ENCODE assay signal across 8 cellular contexts in the genomic region with DNA sequence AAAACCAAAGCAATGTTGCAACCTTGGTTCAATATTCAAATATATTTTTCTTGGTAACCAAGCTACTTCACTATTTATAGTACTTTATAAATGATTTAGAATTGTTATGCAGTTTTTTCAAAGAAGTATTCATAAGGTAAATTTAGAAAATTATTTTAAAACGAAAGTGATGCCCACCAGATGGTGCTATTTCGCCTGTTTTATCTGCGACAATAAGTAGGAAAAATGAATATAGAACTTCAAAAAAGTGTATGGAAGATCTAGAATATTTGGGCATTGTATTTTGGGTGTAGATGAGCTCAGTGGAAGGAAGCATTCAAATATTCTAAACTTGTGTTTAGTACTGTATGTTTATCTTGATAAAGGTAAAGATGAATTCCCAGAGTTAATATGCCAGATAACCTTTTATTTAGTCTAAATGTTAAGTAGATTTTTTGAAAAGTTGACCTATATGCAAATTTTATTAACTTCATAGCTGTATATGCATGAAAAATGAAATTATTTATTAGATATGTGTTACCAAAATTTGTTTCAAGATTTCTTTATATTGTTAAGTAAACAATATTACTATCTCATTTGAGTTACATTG.
A peak's percentile ranks its signal among the peaks of the same experiment; 100 is the strongest.
DNase-seq lines count a peak whose midpoint lies in the region; ATAC-seq lines count a peak whose summit lies in the region.

No MANE protein-coding gene starts in this region.

- ATAC-seq in HG02571 (IDR thresholded peaks at IDR 0.05; ENCODE audit: unreplicated experiment) (no peak), HG02870 (IDR thresholded peaks at IDR 0.05; ENCODE audit: unreplicated experiment) (no peak)

- DNase-seq in A172 (ENCODE audit: low spot score) (peak; percentile 28), DMS153 (lab: John Stamatoyannopoulos, UW) (peak; percentile 10), NCI-H1694 (lab: John Stamatoyannopoulos, UW) (peak; percentile 63), myocyte (ENCODE audit: low read depth) (peak; percentile 60), HK-2 (ENCODE audit: unreplicated experiment) (no peak)
- peak; percentile 16 for DNase-seq in central memory CD4-positive, alpha-beta T cell
